Comparison of ENCODE assay signal across 35 cellular contexts in genomic region chr1:30314591-30314990, GRCh38.
"Had no signal": no experiment of that assay in that cellular context is flagged by ENCODE, and none has a peak within 500 bp of the region (broad histone marks: within the 10 kb centered on the region; RNA-seq: fewer than 3 reads in every experiment).

No MANE protein-coding gene starts in this region.

- H3K4me3 Mint-ChIP-seq: activated B cell treated with CpG ODN at 0.5 μM for 24 hours; activated CD8-positive, alpha-beta T cell treated with anti-CD3 and anti-CD28 coated beads for 36 hours; activated naive CD8-positive, alpha-beta T cell treated with anti-CD3 and anti-CD28 coated beads for 36 hours; activated T-cell treated with anti-CD3 and anti-CD28 coated beads, Interleukin-2, amount 50 U/mL, for 72 hours; activated T-helper 17 cell treated with anti-CD3 and anti-CD28 coated beads, Interleukin-2, amount 50 U/mL, for 72 hours; T-cell; T-helper 17 cell had no signal

- H3K36me3 Mint-ChIP-seq: activated naive CD8-positive, alpha-beta T cell treated with anti-CD3 and anti-CD28 coated beads for 36 hours; T-cell had no signal

- ATAC-seq: activated CD8-positive, alpha-beta T cell treated with anti-CD3 and anti-CD28 coated beads for 36 hours; activated T-cell treated with anti-CD3 and anti-CD28 coated beads, Interleukin-2, amount 50 U/mL, for 72 hours; activated T-helper 17 cell treated with anti-CD3 and anti-CD28 coated beads, Interleukin-2, amount 50 U/mL, for 72 hours; K562; PC-3; SK-N-SH treated with all-trans-retinoic acid at 6 μM for 48 hours; T-cell; T-helper 17 cell had no signal

- DNase-seq: activated B cell treated with CpG ODN at 0.5 μM for 24 hours; activated CD4-positive, alpha-beta T cell treated with anti-CD3 and anti-CD28 coated beads for 4 hours; activated CD4-positive, alpha-beta T cell treated with anti-CD3 and anti-CD28 coated beads, Interleukin-2, amount 50 U/mL, for 1 hour; activated CD4-positive, CD25-positive, alpha-beta regulatory T cell treated with anti-CD3 and anti-CD28 coated beads, Interleukin-2, amount 50 U/mL, for 72 hours; activated CD8-positive, alpha-beta T cell treated with anti-CD3 and anti-CD28 coated beads for 36 hours; activated effector memory CD4-positive, alpha-beta T cell treated with anti-CD3 and anti-CD28 coated beads, Interleukin-2, amount 50 U/mL, for 16 hours; activated naive CD4-positive, alpha-beta T cell; activated naive CD4-positive, alpha-beta T cell treated with anti-CD3 and anti-CD28 coated beads, Interleukin-2, amount 50 U/mL, for 16 hours; activated naive CD8-positive, alpha-beta T cell treated with anti-CD3 and anti-CD28 coated beads for 36 hours; activated T-cell treated with anti-CD3 and anti-CD28 coated beads, Interleukin-2, amount 50 U/mL, for 1 hour; activated T-cell treated with anti-CD3 and anti-CD28 coated beads, Interleukin-2, amount 50 U/mL, for 72 hours; amniotic stem cell; NCI-H1092 treated with DMSO at 0.1 percent for 48 hours; NCI-H1417; NCI-H146; NCI-H187; NCI-H2029 treated with DMSO at 0.1 percent for 48 hours; NCI-H2107; NCI-H2171; NCI-H510A; NCI-H526; NCI-H748 treated with DMSO at 0.1 percent for 48 hours; NK-92 treated with Interleukin-12 subunit alpha and Interleukin-12 subunit beta, amount 100 ng/mL, for 24 hours; PC-3; Peyer's patch; RPMI8226; SIG-M5; T-cell; T-helper 17 cell had no signal

- H3K4me1 Mint-ChIP-seq: activated B cell treated with CpG ODN at 0.5 μM for 24 hours; activated naive CD8-positive, alpha-beta T cell treated with anti-CD3 and anti-CD28 coated beads for 36 hours; activated T-helper 17 cell treated with anti-CD3 and anti-CD28 coated beads, Interleukin-2, amount 50 U/mL, for 72 hours; T-cell had no signal

- H3K27me3 ChIP-seq: ascending aorta, cardiac muscle cell, Peyer's patch had no signal

- H3K36me3 ChIP-seq: ascending aorta, cardiac muscle cell, Peyer's patch had no signal

- H3K27ac ChIP-seq: ascending aorta, cardiac muscle cell, Peyer's patch, VCaP had no signal

- H3K9me3 Mint-ChIP-seq: activated B cell treated with CpG ODN at 0.5 μM for 24 hours; activated CD8-positive, alpha-beta T cell treated with anti-CD3 and anti-CD28 coated beads for 36 hours; activated naive CD8-positive, alpha-beta T cell treated with anti-CD3 and anti-CD28 coated beads for 36 hours; activated T-cell treated with anti-CD3 and anti-CD28 coated beads, Interleukin-2, amount 50 U/mL, for 72 hours; activated T-helper 17 cell treated with anti-CD3 and anti-CD28 coated beads, Interleukin-2, amount 50 U/mL, for 72 hours; T-cell had no signal

- H3K9me3 ChIP-seq: ascending aorta, Peyer's patch had no signal

- H3K27ac Mint-ChIP-seq: activated B cell treated with CpG ODN at 0.5 μM for 24 hours; activated CD8-positive, alpha-beta T cell treated with anti-CD3 and anti-CD28 coated beads for 36 hours; activated naive CD8-positive, alpha-beta T cell treated with anti-CD3 and anti-CD28 coated beads for 36 hours; activated T-cell treated with anti-CD3 and anti-CD28 coated beads, Interleukin-2, amount 50 U/mL, for 72 hours; activated T-helper 17 cell treated with anti-CD3 and anti-CD28 coated beads, Interleukin-2, amount 50 U/mL, for 72 hours; T-cell; T-helper 17 cell had no signal

- H3K4me3 ChIP-seq: ascending aorta, cardiac muscle cell, K562, Peyer's patch had no signal

- H3K4me1 ChIP-seq: ascending aorta, Peyer's patch had no signal

- H3K27me3 Mint-ChIP-seq: activated B cell treated with CpG ODN at 0.5 μM for 24 hours; activated CD8-positive, alpha-beta T cell treated with anti-CD3 and anti-CD28 coated beads for 36 hours had no signal
